ENCODE assay signal across 8 cellular contexts in the genomic region with DNA sequence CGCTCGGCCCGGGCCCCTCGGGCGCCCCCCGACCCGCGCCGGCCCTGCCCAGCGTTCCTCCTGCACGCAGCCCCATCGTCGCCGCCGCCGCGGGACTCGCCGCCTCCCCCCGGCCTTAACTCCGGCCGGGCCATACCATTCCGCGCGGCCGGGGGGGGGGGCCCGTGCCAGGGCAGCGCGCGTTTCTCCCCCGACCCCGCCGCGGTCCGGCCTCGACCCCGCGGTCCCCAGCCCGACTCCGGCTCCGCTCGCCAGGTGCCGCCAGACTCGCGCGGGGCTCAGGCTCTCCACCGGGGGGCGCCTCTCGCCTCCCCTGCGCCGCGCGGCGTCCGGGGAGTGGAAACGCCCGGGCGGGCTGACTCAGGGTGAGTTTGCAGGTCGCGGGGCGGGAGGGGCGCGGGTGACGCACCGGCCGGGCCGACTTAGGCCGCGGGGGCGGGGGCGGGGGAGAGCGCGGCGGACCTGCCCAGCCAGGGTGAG. TPM values are rescaled to one million over a fixed set of nuclear protein-coding genes. Genes with fewer than 3 reads are reported as not detected.
DNase-seq lines count a peak whose midpoint lies in the region; ATAC-seq and TF ChIP-seq lines count a peak whose summit lies in the region.

Gene SRXN1, minus strand, starts transcription at position 91 of the 480 bp plus-strand sequence. Its CDS starts 15 bp downstream, at position 76.

- peak within 1 kb of the TSS; percentile 71 for H2BK15ac ChIP-seq in mesenchymal stem cell (ENCODE audit: low read depth, poor library complexity, severe bottlenecking)

- H3K23ac ChIP-seq in mesenchymal stem cell (ENCODE audit: low read length in 2 of 2): peak within 1 kb of the TSS in 1 of 2 experiments; percentile 46

- peak within 1 kb of the TSS; percentile 67 to 95 for H3K18ac ChIP-seq in mesenchymal stem cell (ENCODE audit: low read depth in 1 of 2, low read length in 2 of 2)

- H3K9ac ChIP-seq in mesenchymal stem cell (ENCODE audit: low read length): peak within 1 kb of the TSS; percentile 91

- peak within 1 kb of the TSS; percentile 52 for H3K27ac ChIP-seq in effector memory CD4-positive, alpha-beta T cell (ENCODE audit: insufficient read depth, low read length, poor library complexity, severe bottlenecking)
- H3K27ac ChIP-seq in mesenchymal stem cell (ENCODE audit: low read length, poor library complexity, severe bottlenecking): peak within 1 kb of the TSS; percentile 27

- H3K4ac ChIP-seq in mesenchymal stem cell (ENCODE audit: low read depth in 1 of 2, low read length in 2 of 2): peak within 1 kb of the TSS; percentile 60 to 81

- peaks cover 20% of the 10 kb centered on the region for H3K4me1 ChIP-seq in effector memory CD4-positive, alpha-beta T cell (ENCODE audit: control insufficient read depth, insufficient read depth, low read length, poor library complexity, severe bottlenecking)
- peaks cover 14% of the 10 kb centered on the region for H3K4me1 ChIP-seq in mesenchymal stem cell (ENCODE audit: control insufficient read depth, insufficient read depth, low read depth, low read length)

- peaks cover 26% of the 10 kb centered on the region for H3K79me1 ChIP-seq in mesenchymal stem cell (replicated peaks; ENCODE audit: low read length, poor library complexity, severe bottlenecking)

- H2BK12ac ChIP-seq in mesenchymal stem cell (ENCODE audit: low read length in 2 of 2): peak within 1 kb of the TSS in 1 of 2 experiments; percentile 93

- no peaks in the 10 kb centered on the region for H3K9me3 ChIP-seq in effector memory CD4-positive, alpha-beta T cell (ENCODE audit: control insufficient read depth, low read length)
- H3K9me3 ChIP-seq in mesenchymal stem cell (ENCODE audit: control insufficient read depth, low read length): no peaks in the 10 kb centered on the region

- TF ChIP-seq CTCF in AG09319 (IDR thresholded peaks at IDR 0.05; ENCODE audit: low read depth, low read length): peak; percentile 29

- peak within 1 kb of the TSS; percentile 68 for H3K4me3 ChIP-seq in effector memory CD4-positive, alpha-beta T cell (ENCODE audit: insufficient read depth, low read depth, low read length, poor library complexity, severe bottlenecking)
- H3K4me3 ChIP-seq in mesenchymal stem cell (ENCODE audit: insufficient read depth in 1 of 2, low read depth in 1 of 2, low read length in 2 of 2): peak within 1 kb of the TSS; percentile 79 to 99

- peak; percentile 86 for DNase-seq in AG09319 (ENCODE audit: extremely low read depth, low read depth)
- DNase-seq in NCI-H748 (lab: John Stamatoyannopoulos, UW; ENCODE audit: unreplicated experiment): peak; percentile 87
- peak; percentile 94 for DNase-seq in activated CD8-positive, alpha-beta memory T cell treated with anti-CD3 and anti-CD28 coated beads for 24 hours
- peak; percentile 63 to 70 (median 65) for DNase-seq in effector memory CD4-positive, alpha-beta T cell
- peak; percentile 92 for DNase-seq in mesenchymal stem cell
- peak; percentile 72 for DNase-seq in stimulated activated CD8-positive, alpha-beta memory T cell treated with anti-CD3 and anti-CD28 coated beads, Interleukin-12 subunit alpha, Interleukin-12 subunit beta, amount 100 ng/mL, for 24 hours (ENCODE audit: extremely low read depth)

- peak; percentile 83 for ATAC-seq in HG03095 (IDR thresholded peaks at IDR 0.05; ENCODE audit: unreplicated experiment)

- WGBS in mesenchymal stem cell: 1% methylated on average over 63 of the region's 74 CpGs

- H3K4me2 ChIP-seq in mesenchymal stem cell (ENCODE audit: low read length, poor library complexity, severe bottlenecking): peak within 1 kb of the TSS; percentile 85

- H3K36me3 ChIP-seq in effector memory CD4-positive, alpha-beta T cell (ENCODE audit: control insufficient read depth, insufficient read depth, low read length): peaks cover 4% of the 10 kb centered on the region
- H3K36me3 ChIP-seq in mesenchymal stem cell (ENCODE audit: control insufficient read depth in 1 of 2, insufficient read depth in 2 of 2, low read depth in 1 of 2, low read length in 2 of 2): peaks cover 18 to 27% of the 10 kb centered on the region in 2 experiments

- peak within 1 kb of the TSS; percentile 68 for H2AK5ac ChIP-seq in mesenchymal stem cell (ENCODE audit: low read length, severe bottlenecking)

- peak within 1 kb of the TSS; percentile 97 for H2AFZ ChIP-seq in mesenchymal stem cell (ENCODE audit: low read depth, low read length)

- H3K14ac ChIP-seq in mesenchymal stem cell (ENCODE audit: low read length in 2 of 2): peak within 1 kb of the TSS in 1 of 2 experiments; percentile 98

- no peaks in the 10 kb centered on the region for H3K27me3 ChIP-seq in effector memory CD4-positive, alpha-beta T cell (replicated peaks; ENCODE audit: control insufficient read depth, insufficient read depth, low read length, poor library complexity, severe bottlenecking)
- H3K27me3 ChIP-seq in mesenchymal stem cell (ENCODE audit: control insufficient read depth in 1 of 2, insufficient read depth in 1 of 2, low read length in 2 of 2): peaks cover 22 to 24% of the 10 kb centered on the region in 2 experiments

- peak within 1 kb of the TSS; percentile 82 for H4K8ac ChIP-seq in mesenchymal stem cell (ENCODE audit: low read length)

- peak; percentile 48 for TF ChIP-seq POLR2A in GM18526 (IDR thresholded peaks at IDR 0.05; ENCODE audit: extremely low read depth, insufficient read length)

- peak within 1 kb of the TSS; percentile 33 for H2BK5ac ChIP-seq in mesenchymal stem cell (ENCODE audit: low read depth, low read length, poor library complexity, severe bottlenecking)

- peak within 1 kb of the TSS; percentile 84 for H4K91ac ChIP-seq in mesenchymal stem cell (ENCODE audit: low read length)

- H2BK120ac ChIP-seq in mesenchymal stem cell (ENCODE audit: low read depth, low read length): peak within 1 kb of the TSS; percentile 66

RNA-seq across cellular contexts. Expression of gene SRXN1, which starts in this region (rescaled TPM):
- 24.9 TPM for polyA plus RNA-seq in mesenchymal stem cell (2013, experiment 1 of 2)
- 25.0 TPM for polyA plus RNA-seq in mesenchymal stem cell (2013, experiment 2 of 2)

Comparison
In these comparisons a context has a peak if more than half of its experiments do, and no peak if none do; other contexts are left out.
1. Peak in every context shown above with its lines: DNase-seq, ATAC-seq, H3K4me3 ChIP-seq and H3K27ac ChIP-seq.